Comparison of ENCODE assay signal across 11 cellular contexts in the genomic region with DNA sequence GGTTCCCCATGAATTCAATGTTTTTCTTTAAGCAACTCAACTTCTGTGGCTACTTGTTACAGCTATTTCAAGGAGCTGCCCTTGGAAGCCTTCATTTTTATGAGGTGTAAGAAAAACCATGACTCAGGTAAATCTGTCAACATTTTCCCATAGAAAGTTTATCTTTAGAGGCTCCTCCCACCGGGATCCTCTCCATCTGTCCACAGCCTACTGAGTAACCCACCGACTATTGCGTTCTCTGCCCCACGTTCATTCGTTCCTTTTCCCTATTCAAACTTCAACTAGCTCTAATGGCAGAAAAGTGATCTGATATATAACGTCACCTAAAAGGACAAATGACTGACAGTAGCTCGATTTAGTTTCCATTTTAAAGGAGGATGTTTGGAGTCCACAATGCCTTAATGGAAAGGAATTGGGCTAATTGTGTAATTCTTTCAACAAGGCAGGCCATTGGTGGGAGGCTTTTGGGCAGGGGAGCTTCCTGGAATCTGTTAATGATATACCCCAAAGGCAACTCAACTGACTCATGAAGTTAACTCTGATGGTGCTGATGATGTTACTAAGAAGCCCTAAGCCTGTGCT. TPM values are rescaled to one million over a fixed set of nuclear protein-coding genes. Genes with fewer than 3 reads are reported as not detected.
A peak's percentile ranks its signal among the peaks of the same experiment; 100 is the strongest.
DNase-seq lines count a peak whose midpoint lies in the region; ATAC-seq, FAIRE-seq and TF ChIP-seq lines count a peak whose summit lies in the region.
"Had no signal": no experiment of that assay in that cellular context is flagged by ENCODE, and none has a peak within 500 bp of the region (broad histone marks: within the 10 kb centered on the region; RNA-seq: fewer than 3 reads in every experiment).

No MANE protein-coding gene starts in this region.

- FAIRE-seq in RCC 7860 (lab: Jason Lieb, UNC) = peak; percentile 76

- intact Hi-C loops in right lobe of liver (cut with DNase I) = no loop called here

- TF ChIP-seq POLR2A in right lobe of liver (IDR thresholded peaks at IDR 0.05) = peak; percentile 29

- WGBS in right lobe of liver (ENCODE audit: insufficient coverage, low coverage, low lambda C conversion rate, missing lambda C conversion rate) = 32% methylated on average over 7 of the region's 7 CpGs

- peak overlapping the region; percentile 16 to 94 (median 58) for H3K27ac ChIP-seq in right lobe of liver
- H3K27ac ChIP-seq: coronary artery had no signal

- peak overlapping the region; percentile 4 to 46 (median 44) for H3K4me3 ChIP-seq in right lobe of liver
- H3K4me3 ChIP-seq: coronary artery had no signal

- H3K27me3 ChIP-seq in right lobe of liver = no peaks in the 10 kb centered on the region

- peaks cover 0 to 28% (median 7%) of the 10 kb centered on the region in 4 donors for H3K4me1 ChIP-seq in right lobe of liver

- no peak for TF ChIP-seq CTCF in right lobe of liver (IDR thresholded peaks at IDR 0.05)

- ATAC-seq in GM21619 (IDR thresholded peaks at IDR 0.05; ENCODE audit: unreplicated experiment) = peak; percentile 27
- peak; percentile 60 to 88 (median 78) for ATAC-seq in right lobe of liver
- no peak for ATAC-seq in HG03045 (IDR thresholded peaks at IDR 0.05; ENCODE audit: unreplicated experiment)
- no peak for ATAC-seq in HG02610 (IDR thresholded peaks at IDR 0.05; ENCODE audit: unreplicated experiment)

- no peaks in the 10 kb centered on the region for H3K36me3 ChIP-seq in right lobe of liver

- H3K9me3 ChIP-seq in right lobe of liver = no peaks in the 10 kb centered on the region

- DNase-seq in EL = peak; percentile 31
- DNase-seq in RCC 7860 (ENCODE audit: low spot score) = peak; percentile 40
- DNase-seq in right lobe of liver = peak in 2 of 3 donors; percentile 38 to 70
- no peak for DNase-seq in DMS53 (lab: John Stamatoyannopoulos, UW)
- DNase-seq: activated CD4-positive, alpha-beta T cell treated with anti-CD3 and anti-CD28 coated beads, Interleukin-2, amount 50 U/mL, for 1 hour; DMS153; OCI-M1 had no signal

RNA-seq across cellular contexts. Expression of gene NR3C1, which starts 29.3 kb away (rescaled TPM):
- total RNA-seq in right lobe of liver = 10 to 100 TPM; 27.3 to 60.1 (median 47.2) TPM

Comparison
In these comparisons a context has a peak if more than half of its experiments do, and no peak if none do; other contexts are left out.
1. ATAC-seq: peak in GM21619 (single experiment) and right lobe of liver (4 of 4); none in HG03045 (single experiment) and HG02610 (single experiment).